ENCODE assay signal across 2 cellular contexts in genomic region chr1:162488219-162488618, GRCh38.
TF ChIP-seq lines count a peak whose summit lies in the region.

No MANE protein-coding gene starts in this region.

TF ChIP-seq in A549, 52 proteins besides CTCF, POLR2A, EP300 and RAD21:
- TF ChIP-seq SMC3 (IDR thresholded peaks at IDR 0.05) (no peak), KDM1A (IDR thresholded peaks at IDR 0.05; ENCODE audit: low read depth) (no peak), TP53 (CRISPR knock-in tag; IDR thresholded peaks at IDR 0.05) (no peak), HOXB5 (CRISPR knock-in tag; IDR thresholded peaks at IDR 0.05) (no peak), JUN (IDR thresholded peaks at IDR 0.05) (no peak), E2F6 (IDR thresholded peaks at IDR 0.05; ENCODE audit: borderline replicate concordance, low read depth) (no peak), ZFP36 (IDR thresholded peaks at IDR 0.05; ENCODE audit: borderline replicate concordance, partially characterized antibody) (no peak), GATA3 (IDR thresholded peaks at IDR 0.05; ENCODE audit: borderline replicate concordance) (no peak), CBX8 (IDR thresholded peaks at IDR 0.05) (no peak), FOSL2 (IDR thresholded peaks at IDR 0.05) (no peak), FOSL2 (CRISPR knock-in tag; IDR thresholded peaks at IDR 0.05) (no peak), FOSB (CRISPR knock-in tag; IDR thresholded peaks at IDR 0.05) (no peak), RFX5 (IDR thresholded peaks at IDR 0.05) (no peak), HEYL (CRISPR knock-in tag; IDR thresholded peaks at IDR 0.05) (no peak), RARB (CRISPR knock-in tag; IDR thresholded peaks at IDR 0.05) (no peak), MAFK (IDR thresholded peaks at IDR 0.05; ENCODE audit: partially characterized antibody) (no peak), PHF8 (IDR thresholded peaks at IDR 0.05; ENCODE audit: borderline replicate concordance, low read depth) (no peak), NR3C1 (IDR thresholded peaks at IDR 0.05) (no peak)
- TF ChIP-seq, protein P1, sequence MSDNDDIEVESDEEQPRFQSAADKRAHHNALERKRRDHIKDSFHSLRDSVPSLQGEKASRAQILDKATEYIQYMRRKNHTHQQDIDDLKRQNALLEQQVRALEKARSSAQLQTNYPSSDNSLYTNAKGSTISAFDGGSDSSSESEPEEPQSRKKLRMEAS (IDR thresholded peaks at IDR 0.05), result no peak
- TF ChIP-seq, protein P2, sequence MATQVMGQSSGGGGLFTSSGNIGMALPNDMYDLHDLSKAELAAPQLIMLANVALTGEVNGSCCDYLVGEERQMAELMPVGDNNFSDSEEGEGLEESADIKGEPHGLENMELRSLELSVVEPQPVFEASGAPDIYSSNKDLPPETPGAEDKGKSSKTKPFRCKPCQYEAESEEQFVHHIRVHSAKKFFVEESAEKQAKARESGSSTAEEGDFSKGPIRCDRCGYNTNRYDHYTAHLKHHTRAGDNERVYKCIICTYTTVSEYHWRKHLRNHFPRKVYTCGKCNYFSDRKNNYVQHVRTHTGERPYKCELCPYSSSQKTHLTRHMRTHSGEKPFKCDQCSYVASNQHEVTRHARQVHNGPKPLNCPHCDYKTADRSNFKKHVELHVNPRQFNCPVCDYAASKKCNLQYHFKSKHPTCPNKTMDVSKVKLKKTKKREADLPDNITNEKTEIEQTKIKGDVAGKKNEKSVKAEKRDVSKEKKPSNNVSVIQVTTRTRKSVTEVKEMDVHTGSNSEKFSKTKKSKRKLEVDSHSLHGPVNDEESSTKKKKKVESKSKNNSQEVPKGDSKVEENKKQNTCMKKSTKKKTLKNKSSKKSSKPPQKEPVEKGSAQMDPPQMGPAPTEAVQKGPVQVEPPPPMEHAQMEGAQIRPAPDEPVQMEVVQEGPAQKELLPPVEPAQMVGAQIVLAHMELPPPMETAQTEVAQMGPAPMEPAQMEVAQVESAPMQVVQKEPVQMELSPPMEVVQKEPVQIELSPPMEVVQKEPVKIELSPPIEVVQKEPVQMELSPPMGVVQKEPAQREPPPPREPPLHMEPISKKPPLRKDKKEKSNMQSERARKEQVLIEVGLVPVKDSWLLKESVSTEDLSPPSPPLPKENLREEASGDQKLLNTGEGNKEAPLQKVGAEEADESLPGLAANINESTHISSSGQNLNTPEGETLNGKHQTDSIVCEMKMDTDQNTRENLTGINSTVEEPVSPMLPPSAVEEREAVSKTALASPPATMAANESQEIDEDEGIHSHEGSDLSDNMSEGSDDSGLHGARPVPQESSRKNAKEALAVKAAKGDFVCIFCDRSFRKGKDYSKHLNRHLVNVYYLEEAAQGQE (IDR thresholded peaks at IDR 0.05), result no peak
TF ChIP-seq in A549: peak in this region for 0.

TF ChIP-seq in H1, 55 proteins besides CTCF, POLR2A, EP300 and RAD21:
- TF ChIP-seq BRCA1 (IDR thresholded peaks at IDR 0.05; ENCODE audit: low read depth, low read length), result no peak
- TF ChIP-seq FOSL1 (IDR thresholded peaks at IDR 0.05; ENCODE audit: insufficient read depth, low read depth, low read length), result no peak
- TF ChIP-seq, protein P3, sequence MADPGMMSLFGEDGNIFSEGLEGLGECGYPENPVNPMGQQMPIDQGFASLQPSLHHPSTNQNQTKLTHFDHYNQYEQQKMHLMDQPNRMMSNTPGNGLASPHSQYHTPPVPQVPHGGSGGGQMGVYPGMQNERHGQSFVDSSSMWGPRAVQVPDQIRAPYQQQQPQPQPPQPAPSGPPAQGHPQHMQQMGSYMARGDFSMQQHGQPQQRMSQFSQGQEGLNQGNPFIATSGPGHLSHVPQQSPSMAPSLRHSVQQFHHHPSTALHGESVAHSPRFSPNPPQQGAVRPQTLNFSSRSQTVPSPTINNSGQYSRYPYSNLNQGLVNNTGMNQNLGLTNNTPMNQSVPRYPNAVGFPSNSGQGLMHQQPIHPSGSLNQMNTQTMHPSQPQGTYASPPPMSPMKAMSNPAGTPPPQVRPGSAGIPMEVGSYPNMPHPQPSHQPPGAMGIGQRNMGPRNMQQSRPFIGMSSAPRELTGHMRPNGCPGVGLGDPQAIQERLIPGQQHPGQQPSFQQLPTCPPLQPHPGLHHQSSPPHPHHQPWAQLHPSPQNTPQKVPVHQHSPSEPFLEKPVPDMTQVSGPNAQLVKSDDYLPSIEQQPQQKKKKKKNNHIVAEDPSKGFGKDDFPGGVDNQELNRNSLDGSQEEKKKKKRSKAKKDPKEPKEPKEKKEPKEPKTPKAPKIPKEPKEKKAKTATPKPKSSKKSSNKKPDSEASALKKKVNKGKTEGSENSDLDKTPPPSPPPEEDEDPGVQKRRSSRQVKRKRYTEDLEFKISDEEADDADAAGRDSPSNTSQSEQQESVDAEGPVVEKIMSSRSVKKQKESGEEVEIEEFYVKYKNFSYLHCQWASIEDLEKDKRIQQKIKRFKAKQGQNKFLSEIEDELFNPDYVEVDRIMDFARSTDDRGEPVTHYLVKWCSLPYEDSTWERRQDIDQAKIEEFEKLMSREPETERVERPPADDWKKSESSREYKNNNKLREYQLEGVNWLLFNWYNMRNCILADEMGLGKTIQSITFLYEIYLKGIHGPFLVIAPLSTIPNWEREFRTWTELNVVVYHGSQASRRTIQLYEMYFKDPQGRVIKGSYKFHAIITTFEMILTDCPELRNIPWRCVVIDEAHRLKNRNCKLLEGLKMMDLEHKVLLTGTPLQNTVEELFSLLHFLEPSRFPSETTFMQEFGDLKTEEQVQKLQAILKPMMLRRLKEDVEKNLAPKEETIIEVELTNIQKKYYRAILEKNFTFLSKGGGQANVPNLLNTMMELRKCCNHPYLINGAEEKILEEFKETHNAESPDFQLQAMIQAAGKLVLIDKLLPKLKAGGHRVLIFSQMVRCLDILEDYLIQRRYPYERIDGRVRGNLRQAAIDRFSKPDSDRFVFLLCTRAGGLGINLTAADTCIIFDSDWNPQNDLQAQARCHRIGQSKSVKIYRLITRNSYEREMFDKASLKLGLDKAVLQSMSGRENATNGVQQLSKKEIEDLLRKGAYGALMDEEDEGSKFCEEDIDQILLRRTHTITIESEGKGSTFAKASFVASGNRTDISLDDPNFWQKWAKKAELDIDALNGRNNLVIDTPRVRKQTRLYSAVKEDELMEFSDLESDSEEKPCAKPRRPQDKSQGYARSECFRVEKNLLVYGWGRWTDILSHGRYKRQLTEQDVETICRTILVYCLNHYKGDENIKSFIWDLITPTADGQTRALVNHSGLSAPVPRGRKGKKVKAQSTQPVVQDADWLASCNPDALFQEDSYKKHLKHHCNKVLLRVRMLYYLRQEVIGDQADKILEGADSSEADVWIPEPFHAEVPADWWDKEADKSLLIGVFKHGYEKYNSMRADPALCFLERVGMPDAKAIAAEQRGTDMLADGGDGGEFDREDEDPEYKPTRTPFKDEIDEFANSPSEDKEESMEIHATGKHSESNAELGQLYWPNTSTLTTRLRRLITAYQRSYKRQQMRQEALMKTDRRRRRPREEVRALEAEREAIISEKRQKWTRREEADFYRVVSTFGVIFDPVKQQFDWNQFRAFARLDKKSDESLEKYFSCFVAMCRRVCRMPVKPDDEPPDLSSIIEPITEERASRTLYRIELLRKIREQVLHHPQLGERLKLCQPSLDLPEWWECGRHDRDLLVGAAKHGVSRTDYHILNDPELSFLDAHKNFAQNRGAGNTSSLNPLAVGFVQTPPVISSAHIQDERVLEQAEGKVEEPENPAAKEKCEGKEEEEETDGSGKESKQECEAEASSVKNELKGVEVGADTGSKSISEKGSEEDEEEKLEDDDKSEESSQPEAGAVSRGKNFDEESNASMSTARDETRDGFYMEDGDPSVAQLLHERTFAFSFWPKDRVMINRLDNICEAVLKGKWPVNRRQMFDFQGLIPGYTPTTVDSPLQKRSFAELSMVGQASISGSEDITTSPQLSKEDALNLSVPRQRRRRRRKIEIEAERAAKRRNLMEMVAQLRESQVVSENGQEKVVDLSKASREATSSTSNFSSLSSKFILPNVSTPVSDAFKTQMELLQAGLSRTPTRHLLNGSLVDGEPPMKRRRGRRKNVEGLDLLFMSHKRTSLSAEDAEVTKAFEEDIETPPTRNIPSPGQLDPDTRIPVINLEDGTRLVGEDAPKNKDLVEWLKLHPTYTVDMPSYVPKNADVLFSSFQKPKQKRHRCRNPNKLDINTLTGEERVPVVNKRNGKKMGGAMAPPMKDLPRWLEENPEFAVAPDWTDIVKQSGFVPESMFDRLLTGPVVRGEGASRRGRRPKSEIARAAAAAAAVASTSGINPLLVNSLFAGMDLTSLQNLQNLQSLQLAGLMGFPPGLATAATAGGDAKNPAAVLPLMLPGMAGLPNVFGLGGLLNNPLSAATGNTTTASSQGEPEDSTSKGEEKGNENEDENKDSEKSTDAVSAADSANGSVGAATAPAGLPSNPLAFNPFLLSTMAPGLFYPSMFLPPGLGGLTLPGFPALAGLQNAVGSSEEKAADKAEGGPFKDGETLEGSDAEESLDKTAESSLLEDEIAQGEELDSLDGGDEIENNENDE (IDR thresholded peaks at IDR 0.05; ENCODE audit: insufficient replicate concordance, low read length), result no peak
- no peak for TF ChIP-seq CBX5 (IDR thresholded peaks at IDR 0.05; ENCODE audit: low read depth, low read length)
- no peak for TF ChIP-seq SP4 (IDR thresholded peaks at IDR 0.05; ENCODE audit: low read length)
- TF ChIP-seq ASH2L (IDR thresholded peaks at IDR 0.05; ENCODE audit: low read length), result no peak
- no peak for TF ChIP-seq NANOG (IDR thresholded peaks at IDR 0.05; ENCODE audit: insufficient read depth, low read depth, low read length, poor library complexity, severe bottlenecking)
- TF ChIP-seq CEBPB (IDR thresholded peaks at IDR 0.05; ENCODE audit: low read depth, low read length), result no peak
